In genomic region chr15:96416934-96417759, GRCh38 we compare ENCODE assay signal across 10 cellular contexts.
DNase-seq lines count a peak whose midpoint lies in the region; ATAC-seq and TF ChIP-seq lines count a peak whose summit lies in the region.
"Had no signal": no experiment of that assay in that cellular context is flagged by ENCODE, and none has a peak within 500 bp of the region (broad histone marks: within the 10 kb centered on the region; RNA-seq: fewer than 3 reads in every experiment).

No MANE protein-coding gene starts in this region.

- H3K27me3 ChIP-seq in suprapubic skin = peaks cover 100% of the 10 kb centered on the region

- DNase-seq in NCI-H748 (lab: John Stamatoyannopoulos, UW; ENCODE audit: unreplicated experiment) = peak; percentile 26
- DNase-seq in NCI-H748 treated with DMSO at 0.1 percent for 48 hours (lab: John Stamatoyannopoulos, UW) = no peak
- no peak for DNase-seq in coronary artery (ENCODE audit: low spot score)
- DNase-seq in left kidney (ENCODE audit: low read depth, low spot score) = peak; percentile 78
- DNase-seq in suprapubic skin (ENCODE audit: low spot score in 2 of 2) = no peak
- DNase-seq: amniotic stem cell, T-helper 9 cell had no signal

- H3K9me3 ChIP-seq in suprapubic skin = no peaks in the 10 kb centered on the region

- no peak for TF ChIP-seq EP300 in suprapubic skin (IDR thresholded peaks at IDR 0.05)

- WGBS in suprapubic skin = 3% methylated on average over 39 of the region's 51 CpGs

- no peak for TF ChIP-seq POLR2A in suprapubic skin (IDR thresholded peaks at IDR 0.05)

- H3K27ac ChIP-seq in coronary artery = no peak overlapping the region
- H3K27ac ChIP-seq in suprapubic skin = no peak overlapping the region

- H3K4me3 ChIP-seq in coronary artery = peak overlapping the region; percentile 61
- peak overlapping the region; percentile 45 for H3K4me3 ChIP-seq in suprapubic skin

- H3K36me3 ChIP-seq in suprapubic skin = no peaks in the 10 kb centered on the region

- ATAC-seq in GM18519 (IDR thresholded peaks at IDR 0.05; ENCODE audit: low FRiP score, unreplicated experiment) (no peak), GM21723 (IDR thresholded peaks at IDR 0.05; ENCODE audit: unreplicated experiment) (no peak), GM19351 (IDR thresholded peaks at IDR 0.05; ENCODE audit: unreplicated experiment) (no peak)

- H3K4me1 ChIP-seq in suprapubic skin = peaks cover 20% of the 10 kb centered on the region

- TF ChIP-seq CTCF in coronary artery (IDR thresholded peaks at IDR 0.05) (no peak), suprapubic skin (IDR thresholded peaks at IDR 0.05) (no peak)

Comparison
In these comparisons a context has a peak if more than half of its experiments do, and no peak if none do; other contexts are left out.
1. DNase-seq: peak in NCI-H748 (single experiment) and left kidney (single experiment); none in NCI-H748 treated with DMSO at 0.1 percent for 48 hours (single experiment), coronary artery (single experiment) and suprapubic skin (0 of 2).